20 cellular contexts compared by ENCODE assay signal in the genomic region with DNA sequence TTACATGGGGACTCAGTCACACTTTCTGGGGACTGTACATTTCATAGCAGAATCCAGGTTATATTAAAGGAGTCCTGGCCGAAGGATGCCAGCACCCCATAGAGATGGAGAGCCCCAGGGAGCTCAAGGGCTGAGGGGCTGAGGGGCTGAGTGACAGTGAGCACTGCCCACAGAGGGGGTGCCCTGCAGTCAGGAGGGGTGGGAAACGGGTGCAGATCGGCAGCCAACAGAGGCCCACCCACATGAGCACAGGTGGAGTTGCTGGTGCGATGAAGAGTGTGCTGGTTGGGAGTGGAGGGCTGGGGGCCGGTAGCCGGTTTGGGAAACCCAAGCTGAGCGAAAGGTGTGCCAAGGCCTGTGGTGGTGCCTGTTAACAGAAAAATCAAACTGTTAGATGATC.
"Had no signal": no experiment of that assay in that cellular context is flagged by ENCODE, and none has a peak within 500 bp of the region (broad histone marks: within the 10 kb centered on the region; RNA-seq: fewer than 3 reads in every experiment).

No MANE protein-coding gene starts in this region.

- H3K4me3 Mint-ChIP-seq: effector memory CD8-positive, alpha-beta T cell; endodermal cell; immature natural killer cell; mesothelial cell of epicardium had no signal

- H3K27ac Mint-ChIP-seq: effector memory CD8-positive, alpha-beta T cell; endodermal cell; mesothelial cell of epicardium had no signal

- H3K36me3 Mint-ChIP-seq: immature natural killer cell, mesothelial cell of epicardium had no signal

- H3K79me2 ChIP-seq: hepatocyte had no signal

- H3K27me3 ChIP-seq: foreskin keratinocyte, heart left ventricle, hepatocyte, left lung had no signal

- H3K27ac ChIP-seq: coronary artery, esophagus muscularis mucosa, foreskin keratinocyte, gastroesophageal sphincter, heart left ventricle, hepatocyte, left lung, lower lobe of right lung had no signal

- H3K36me3 ChIP-seq: esophagus muscularis mucosa, gastroesophageal sphincter, heart left ventricle, left lung, lower lobe of right lung had no signal

- ATAC-seq: effector memory CD8-positive, alpha-beta T cell; foreskin keratinocyte; gastroesophageal sphincter; heart left ventricle; left lung; left ventricle myocardium superior; lower lobe of right lung; mucosa of descending colon had no signal

- H3K4me3 ChIP-seq: coronary artery, esophagus muscularis mucosa, gastroesophageal sphincter, heart left ventricle, hepatocyte, left lung, lower lobe of right lung, mucosa of descending colon had no signal

- H3K9me3 Mint-ChIP-seq: effector memory CD8-positive, alpha-beta T cell; immature natural killer cell had no signal

- H2AFZ ChIP-seq: hepatocyte had no signal

- H3K4me1 ChIP-seq: esophagus muscularis mucosa, foreskin keratinocyte, gastroesophageal sphincter had no signal

- H3K9me3 ChIP-seq: esophagus muscularis mucosa, gastroesophageal sphincter, heart left ventricle, left lung, lower lobe of right lung, mucosa of descending colon had no signal

- DNase-seq: effector CD8-positive, alpha-beta T cell; effector memory CD8-positive, alpha-beta T cell; endodermal cell; foreskin keratinocyte; heart left ventricle; hypothalamus; immature natural killer cell; islet precursor cell; kidney; kidney glomerular epithelial cell; left lung; left ventricle myocardium superior; lower lobe of right lung; mesenchymal stem cell; mucosa of descending colon had no signal

- H3K4me1 Mint-ChIP-seq: immature natural killer cell had no signal

- H3K4me2 ChIP-seq: hepatocyte had no signal
